In genomic region chr17:81538651-81539570, GRCh38 we compare ENCODE assay signal across 19 cellular contexts. TPM values are rescaled to one million over a fixed set of nuclear protein-coding genes. Genes with fewer than 3 reads are reported as not detected.
"Had no signal": no experiment of that assay in that cellular context is flagged by ENCODE, and none has a peak within 500 bp of the region (broad histone marks: within the 10 kb centered on the region; RNA-seq: fewer than 3 reads in every experiment).

No MANE protein-coding gene starts in this region.

- H3K4me1 ChIP-seq: ascending aorta had no signal

- H3K4me3 ChIP-seq: ascending aorta, esophagus muscularis mucosa, gastroesophageal sphincter, heart left ventricle, ovary, tibial artery had no signal

- H3K27ac ChIP-seq: ascending aorta, esophagus muscularis mucosa, gastroesophageal sphincter, heart left ventricle, ovary, tibial artery had no signal

- H3K27me3 ChIP-seq: ascending aorta, ovary had no signal

- H3K36me3 ChIP-seq: ovary had no signal

- H3K9me3 ChIP-seq: ascending aorta, esophagus muscularis mucosa, gastroesophageal sphincter, heart left ventricle, ovary, tibial artery had no signal

- DNase-seq: activated CD4-positive, alpha-beta T cell treated with anti-CD3 and anti-CD28 coated beads for 36 hours; activated CD4-positive, alpha-beta T cell treated with anti-CD3 and anti-CD28 coated beads, Interleukin-2, amount 50 U/mL, for 48 hours; activated gamma-delta T cell; cerebellar nuclear complex; cortex of kidney; effector CD4-positive, alpha-beta T cell; kidney glomerular epithelial cell; left ventricle myocardium superior; naive B cell; ovary; stimulated activated CD4-positive, alpha-beta T cell treated with anti-CD3 and anti-CD28 coated beads, Interleukin-1b, Interleukin-23, amount 100 ng/mL, for 48 hours; stimulated activated CD8-positive, alpha-beta memory T cell treated with anti-CD3 and anti-CD28 coated beads, Interleukin-4, amount 100 ng/mL, for 48 hours; stimulated activated naive CD4-positive, alpha-beta T cell treated with Interleukin-2 at 50 U/mL for 16 hours; substantia nigra; tibial artery had no signal

RNA-seq across cellular contexts. Expression of gene FSCN2, which starts 10.7 kb away (rescaled TPM):
- total RNA-seq: ascending aorta had no signal
